In genomic region chr5:6134281-6134680, GRCh38 we compare ENCODE assay signal across 20 cellular contexts.
"Had no signal": no experiment of that assay in that cellular context is flagged by ENCODE, and none has a peak within 500 bp of the region (broad histone marks: within the 10 kb centered on the region; RNA-seq: fewer than 3 reads in every experiment).

No MANE protein-coding gene starts in this region.

- H3K36me3 ChIP-seq: esophagus squamous epithelium, gastrocnemius medialis, left lung, lower lobe of right lung had no signal

- H3K27me3 ChIP-seq: dorsolateral prefrontal cortex, esophagus squamous epithelium, gastrocnemius medialis, hepatocyte, left lung had no signal

- H3K9me3 ChIP-seq: esophagus squamous epithelium, gastrocnemius medialis, left lung, lower lobe of right lung had no signal

- H3K4me3 ChIP-seq: coronary artery, dorsolateral prefrontal cortex, esophagus squamous epithelium, gastrocnemius medialis, hepatocyte, left lung, lower lobe of right lung had no signal

- H3K27ac Mint-ChIP-seq: immature natural killer cell had no signal

- H3K4me1 ChIP-seq: esophagus squamous epithelium, gastrocnemius medialis, left lung, lower lobe of right lung had no signal

- H3K79me2 ChIP-seq: hepatocyte had no signal

- DNase-seq: dermis blood vessel endothelial cell; effector CD4-positive, alpha-beta T cell; effector memory CD4-positive, alpha-beta T cell; esophagus squamous epithelium; foreskin fibroblast; foreskin melanocyte; gastrocnemius medialis; glutamatergic neuron; head of caudate nucleus; hypothalamus; immature natural killer cell; left cardiac atrium; left lung; left ventricle myocardium superior; lower lobe of right lung; mesendoderm; midbrain had no signal

- H3K4me2 ChIP-seq: hepatocyte had no signal

- H3K4me3 Mint-ChIP-seq: immature natural killer cell had no signal

- H3K36me3 Mint-ChIP-seq: immature natural killer cell had no signal

- ATAC-seq: gastrocnemius medialis, left cardiac atrium, left lung, left ventricle myocardium superior, lower lobe of right lung had no signal

- H3K4me1 Mint-ChIP-seq: immature natural killer cell had no signal

- H3K27ac ChIP-seq: coronary artery, dorsolateral prefrontal cortex, esophagus squamous epithelium, gastrocnemius medialis, hepatocyte, left lung, lower lobe of right lung had no signal

- H2AFZ ChIP-seq: hepatocyte had no signal
